Comparison of ENCODE assay signal across 9 cellular contexts in genomic region chrX:331145-331771, GRCh38. TPM values are rescaled to one million over a fixed set of nuclear protein-coding genes. Genes with fewer than 3 reads are reported as not detected.
DNase-seq lines count a peak whose midpoint lies in the region; ATAC-seq and TF ChIP-seq lines count a peak whose summit lies in the region.
"Had no signal": no experiment of that assay in that cellular context is flagged by ENCODE, and none has a peak within 500 bp of the region (broad histone marks: within the 10 kb centered on the region; RNA-seq: fewer than 3 reads in every experiment).

No MANE protein-coding gene starts in this region.

- TF ChIP-seq CTCF in left lung (IDR thresholded peaks at IDR 0.05) (no peak), tibial nerve (IDR thresholded peaks at IDR 0.05) (no peak)

- WGBS in tibial nerve, 2 donors, result 2 to 14% methylated on average over 11 to 48 of the region's 48 CpGs

- intact Hi-C loops in left lung (cut with DNase I), result no loop called here

- TF ChIP-seq EP300 in tibial nerve (IDR thresholded peaks at IDR 0.05), result no peak

- peak overlapping the region; percentile 42 for H3K9ac ChIP-seq in adipocyte (ENCODE audit: low read length)

- no peaks in the 10 kb centered on the region for H3K9me3 ChIP-seq in adipocyte (ENCODE audit: control insufficient read depth, low read length)
- H3K9me3 ChIP-seq in left lung, result no peaks in the 10 kb centered on the region
- H3K9me3 ChIP-seq in tibial nerve, result no peaks in the 10 kb centered on the region
- H3K9me3 ChIP-seq: gastroesophageal sphincter had no signal

- ATAC-seq in left lung, result peak; percentile 53
- no peak for ATAC-seq in HG02588 (IDR thresholded peaks at IDR 0.05; ENCODE audit: unreplicated experiment)
- ATAC-seq in GM18867 (IDR thresholded peaks at IDR 0.05; ENCODE audit: unreplicated experiment), result no peak
- ATAC-seq: gastroesophageal sphincter had no signal

- H3K4me1 ChIP-seq in adipocyte (ENCODE audit: control insufficient read depth, insufficient read depth, low read length) (peaks cover 10% of the 10 kb centered on the region), left lung (peaks cover 6 to 15% of the 10 kb centered on the region in 2 donors), tibial nerve (peaks cover 0 to 15% (median 8%) of the 10 kb centered on the region in 4 donors)

- H3K27ac ChIP-seq in left lung, result no peak overlapping the region
- no peak overlapping the region for H3K27ac ChIP-seq in tibial nerve
- H3K27ac ChIP-seq: gastroesophageal sphincter had no signal

- TF ChIP-seq POLR2A in tibial nerve (IDR thresholded peaks at IDR 0.05), result no peak

- H3K27me3 ChIP-seq in adipocyte (replicated peaks; ENCODE audit: control insufficient read depth, insufficient read depth, low read length) (no peaks in the 10 kb centered on the region), left lung (peaks cover 19 to 31% of the 10 kb centered on the region in 2 donors), tibial nerve (peaks cover 0 to 17% of the 10 kb centered on the region in 2 donors)

- peak; percentile 37 for DNase-seq in activated naive CD4-positive, alpha-beta T cell treated with anti-CD3 and anti-CD28 coated beads, Interleukin-2, amount 50 U/mL, for 16 hours
- no peak for DNase-seq in activated naive CD4-positive, alpha-beta T cell treated with Interleukin-2 at 50 U/mL for 16 hours
- DNase-seq in adipocyte (ENCODE audit: low read depth) (peak; percentile 70), left lung (peak; percentile 30 to 73), tibial nerve (ENCODE audit: low spot score in 2 of 2) (no peak), inferior parietal cortex (ENCODE audit: extremely low spot score) (no peak)

- H3K36me3 ChIP-seq in adipocyte (ENCODE audit: control insufficient read depth, insufficient read depth, low read length, severe bottlenecking) (no peaks in the 10 kb centered on the region), left lung (peaks cover 0 to 23% of the 10 kb centered on the region in 2 donors), tibial nerve (peaks cover 0 to 40% (median 0%) of the 10 kb centered on the region in 3 donors)

- peak overlapping the region; percentile 3 for H3K4me3 ChIP-seq in adipocyte (ENCODE audit: low read length)
- H3K4me3 ChIP-seq in left lung, result no peak overlapping the region
- peak overlapping the region in 3 of 4 donors; percentile 12 to 40 (median 21) for H3K4me3 ChIP-seq in tibial nerve

RNA-seq across cellular contexts. Expression of gene GTPBP6, which starts 12.7 kb away (rescaled TPM):
- 10 to 100 TPM; 41.0 to 57.8 TPM for total RNA-seq in left lung
- 10 to 100 TPM; 39.3 to 84.1 (median 56.3) TPM for total RNA-seq in tibial nerve

RNA-seq across cellular contexts. Expression of gene PLCXD1, which starts 50.1 kb away (rescaled TPM):
- total RNA-seq in left lung, result 10 to 100 TPM; 17.0 to 17.8 TPM
- total RNA-seq in tibial nerve, result 10 to 100 TPM in 2 of 4 donors, 1 to 10 TPM in 2; 5.7 to 18.8 (median 9.2) TPM

RNA-seq across cellular contexts. Expression of gene PPP2R3B, which starts 55.4 kb away (rescaled TPM):
- total RNA-seq in left lung (10 to 100 TPM; 11.2 to 12.8 TPM), tibial nerve (10 to 100 TPM; 20.4 to 59.4 (median 32.7) TPM)

Comparison
In these comparisons a context has a peak if more than half of its experiments do, and no peak if none do; other contexts are left out.
1. DNase-seq: peak in activated naive CD4-positive, alpha-beta T cell treated with anti-CD3 and anti-CD28 coated beads, Interleukin-2, amount 50 U/mL, for 16 hours (single experiment), adipocyte (single experiment) and left lung (2 of 2); none in activated naive CD4-positive, alpha-beta T cell treated with Interleukin-2 at 50 U/mL for 16 hours (single experiment), tibial nerve (0 of 2) and inferior parietal cortex (single experiment).
2. H3K4me3 ChIP-seq: peak in adipocyte (single experiment) and tibial nerve (3 of 4); none in left lung (0 of 2).